In genomic region chr6:7196685-7197283, GRCh38 we compare ENCODE assay signal across 21 cellular contexts.
"Had no signal": no experiment of that assay in that cellular context is flagged by ENCODE, and none has a peak within 500 bp of the region (broad histone marks: within the 10 kb centered on the region; RNA-seq: fewer than 3 reads in every experiment).

No MANE protein-coding gene starts in this region.

- ATAC-seq: activated CD4-positive, CD25-positive, alpha-beta regulatory T cell treated with anti-CD3 and anti-CD28 coated beads, Interleukin-2, amount 50 U/mL, for 24 hours; activated T-helper 17 cell treated with anti-CD3 and anti-CD28 coated beads, Interleukin-2, amount 50 U/mL, for 72 hours; gastroesophageal sphincter; natural killer cell treated with Interleukin-12 subunit alpha and Interleukin-12 subunit beta and Interleukin-15 and Interleukin-18, amount 100 ng/mL, for 72 hours had no signal

- H3K27ac ChIP-seq: gastroesophageal sphincter, left ventricle myocardium inferior, testis, upper lobe of right lung had no signal

- H3K9me3 ChIP-seq: colonic mucosa, gastroesophageal sphincter, left ventricle myocardium inferior, stomach, testis, upper lobe of right lung had no signal

- H3K4me3 ChIP-seq: colonic mucosa, gastroesophageal sphincter, left ventricle myocardium inferior, skin epidermis, stomach, testis, upper lobe of right lung had no signal

- H3K27me3 Mint-ChIP-seq: activated T-helper 17 cell treated with anti-CD3 and anti-CD28 coated beads, Interleukin-2, amount 50 U/mL, for 72 hours; natural killer cell treated with Interleukin-12 subunit alpha and Interleukin-12 subunit beta and Interleukin-15 and Interleukin-18, amount 100 ng/mL, for 72 hours; progenitor cell of endocrine pancreas had no signal

- DNase-seq: activated CD4-positive, alpha-beta T cell treated with anti-CD3 and anti-CD28 coated beads, Interleukin-2, amount 50 U/mL, for 1 hour; activated CD8-positive, alpha-beta T cell treated with anti-CD3 and anti-CD28 coated beads, Interleukin-2, amount 10 ng/mL, durations not matched to agents 7 days and 5 days; activated T-cell treated with anti-CD3 and anti-CD28 coated beads, Interleukin-2, amount 50 U/mL, for 1 hour; colonic mucosa; head of caudate nucleus; hypothalamus; left ventricle myocardium inferior; mammary epithelial cell; midbrain; stimulated activated CD4-positive, alpha-beta T cell treated with anti-CD3 and anti-CD28 coated beads, Interleukin-1b, Interleukin-23, amount 100 ng/mL, for 48 hours; stomach; testis; upper lobe of right lung had no signal

- H3K4me3 Mint-ChIP-seq: activated T-helper 17 cell treated with anti-CD3 and anti-CD28 coated beads, Interleukin-2, amount 50 U/mL, for 72 hours; natural killer cell treated with Interleukin-12 subunit alpha and Interleukin-12 subunit beta and Interleukin-15 and Interleukin-18, amount 100 ng/mL, for 72 hours had no signal

- H3K9me3 Mint-ChIP-seq: activated naive CD4-positive, alpha-beta T cell treated with anti-CD3 and anti-CD28 coated beads, Interleukin-2, amount 50 U/mL, for 72 hours; activated T-helper 17 cell treated with anti-CD3 and anti-CD28 coated beads, Interleukin-2, amount 50 U/mL, for 72 hours; natural killer cell treated with Interleukin-12 subunit alpha and Interleukin-12 subunit beta and Interleukin-15 and Interleukin-18, amount 100 ng/mL, for 72 hours had no signal

- H3K36me3 Mint-ChIP-seq: natural killer cell treated with Interleukin-12 subunit alpha and Interleukin-12 subunit beta and Interleukin-15 and Interleukin-18, amount 100 ng/mL, for 72 hours had no signal

- FAIRE-seq: astrocyte had no signal

- H3K27me3 ChIP-seq: colonic mucosa, gastroesophageal sphincter, stomach, testis, upper lobe of right lung had no signal
